ENCODE assay signal across 22 cellular contexts in genomic region chr19:14503285-14503684, GRCh38. TPM values are rescaled to one million over a fixed set of nuclear protein-coding genes. Genes with fewer than 3 reads are reported as not detected.
DNase-seq lines count a peak whose midpoint lies in the region; ATAC-seq, FAIRE-seq and TF ChIP-seq lines count a peak whose summit lies in the region.
"Had no signal": no experiment of that assay in that cellular context is flagged by ENCODE, and none has a peak within 500 bp of the region (broad histone marks: within the 10 kb centered on the region; RNA-seq: fewer than 3 reads in every experiment).

No MANE protein-coding gene starts in this region.

- no peaks in the 10 kb centered on the region for H3K36me3 ChIP-seq in HepG2 (replicated peaks in 1 of 2; ENCODE audit: control insufficient read depth in 1 of 2, insufficient read depth in 2 of 2, low read length in 2 of 2)
- no peaks in the 10 kb centered on the region for H3K36me3 ChIP-seq in right lobe of liver
- no peaks in the 10 kb centered on the region for H3K36me3 ChIP-seq in pancreas
- H3K36me3 ChIP-seq: BLaER1 had no signal

- peak overlapping the region; percentile 16 for H3K27ac Mint-ChIP-seq in endothelial cell (ENCODE audit: unreplicated experiment)
- H3K27ac Mint-ChIP-seq in type B pancreatic cell = peak overlapping the region; percentile 100

- H2AFZ ChIP-seq in HepG2 (ENCODE audit: low read length) = no peak overlapping the region

- H3K9ac ChIP-seq in HepG2 (ENCODE audit: insufficient read depth, low read depth, low read length) = no peak overlapping the region
- H3K9ac ChIP-seq: BLaER1 had no signal

- WGBS in HepG2 (ENCODE audit: low lambda C conversion rate) = 35% methylated on average over 1 of the region's 1 CpG
- WGBS in right lobe of liver (ENCODE audit: insufficient coverage, low coverage, low lambda C conversion rate, missing lambda C conversion rate) = 69% methylated on average over 1 of the region's 1 CpG
- 47 to 53% methylated on average over 1 of the region's 1 CpG for whole genome bisulfite sequencing in pancreas, 2 donors

- intact Hi-C loops in HepG2 (cut with micrococcal nuclease; ENCODE audit: unreplicated experiment) (no loop called here), right lobe of liver (cut with DNase I) (loop anchor here in 1 of 2 donors (10.0 kb wide), 1 partner anchor 52 kb away; no protein-coding TSS in a partner anchor), pancreas (cut with DNase I) (no loop called here)

- POLR2A ChIA-PET in HepG2 (lab: Yijun Ruan, JAX) (interaction anchor here (1.3 to 1.7 kb wide), 3 partner anchors 10 to 51 kb away, joined by 3 to 11 read pairs (median 8); partner anchors contain the start of gene DNAJB1), RWPE1 (lab: Yijun Ruan, JAX; ENCODE audit: low non-redundant PET) (no interaction called here)

- DNase-seq in HepG2 (ENCODE audit: low spot score) = no peak
- DNase-seq in right lobe of liver = no peak
- DNase-seq in RWPE1 (ENCODE audit: low spot score) = no peak
- no peak for DNase-seq in endothelial cell (ENCODE audit: low spot score)
- no peak for DNase-seq in type B pancreatic cell (ENCODE audit: extremely low spot score, unreplicated experiment)
- no peak for DNase-seq in cerebellum (ENCODE audit: low spot score)
- DNase-seq in pancreas = no peak
- DNase-seq: DMS79 treated with DMSO at 0.1 percent for 48 hours, H7, MM.1S, NCI-H1092, NCI-H1436 treated with DMSO at 0.1 percent for 48 hours, NCI-H2029 treated with DMSO at 0.1 percent for 48 hours, NCI-H446 treated with DMSO at 0.1 percent for 48 hours, NCI-H69, SHP77 treated with DMSO at 0.1 percent for 48 hours had no signal

- 0 out of 2 replicates have a peak overlapping the region, but pooled peaks have one; percentile 16 for H3K4me2 ChIP-seq in HepG2 (ENCODE audit: low read depth, low read length)
- H3K4me2 ChIP-seq: BLaER1 had no signal

- TF ChIP-seq RAD21 in HepG2 (CRISPR knock-in tag; IDR thresholded peaks at IDR 0.05) = no peak

- CTCF ChIA-PET in HepG2 (lab: Yijun Ruan, JAX; ENCODE audit: low intra/inter-chr PET ratio, low total read pairs) = no interaction called here
- CTCF ChIA-PET in RWPE1 (lab: Yijun Ruan, JAX) = no interaction called here

- no peaks in the 10 kb centered on the region for H4K20me1 ChIP-seq in HepG2 (ENCODE audit: insufficient read depth, low read length)
- H4K20me1 ChIP-seq: BLaER1 had no signal

- H3K4me3 Mint-ChIP-seq in endothelial cell (ENCODE audit: unreplicated experiment) = no peak overlapping the region
- H3K4me3 Mint-ChIP-seq in type B pancreatic cell = no peak overlapping the region

- FAIRE-seq in HepG2 (lab: Jason Lieb, UNC) (no peak), pancreas (lab: Jason Lieb, UNC) (no peak)
- FAIRE-seq: A204.1 had no signal

- TF ChIP-seq EP300 in HepG2 (IDR thresholded peaks at IDR 0.05; ENCODE audit: low read depth in 2 of 2, low read length in 2 of 2) (no peak), HepG2 (CRISPR knock-in tag; IDR thresholded peaks at IDR 0.05; ENCODE audit: borderline replicate concordance) (no peak)

- TF ChIP-seq CTCF in HepG2 (CRISPR knock-in tag; IDR thresholded peaks at IDR 0.05) (no peak), right lobe of liver (IDR thresholded peaks at IDR 0.05) (no peak), RWPE1 (conservative IDR thresholded peaks at IDR 0.05; ENCODE audit: low read depth) (no peak), endothelial cell (IDR thresholded peaks at IDR 0.05; ENCODE audit: unreplicated experiment) (no peak), type B pancreatic cell (conservative IDR thresholded peaks at IDR 0.05) (no peak), pancreas (IDR thresholded peaks at IDR 0.05) (no peak)

- H3K4me1 ChIP-seq in HepG2 (ENCODE audit: insufficient read depth, low read length) = peaks cover 66% of the 10 kb centered on the region
- H3K4me1 ChIP-seq in right lobe of liver = peaks cover 0 to 23% (median 7%) of the 10 kb centered on the region in 4 donors
- no peaks in the 10 kb centered on the region for H3K4me1 ChIP-seq in pancreas

- H3K27ac ChIP-seq in HepG2 (ENCODE audit: extremely low read length, insufficient read depth, low read length) (no peak overlapping the region), right lobe of liver (peak overlapping the region in 1 of 3 donors; percentile 21), RWPE1 (peak overlapping the region; percentile 100), pancreas (no peak overlapping the region)
- H3K27ac ChIP-seq: BLaER1, HL-60 had no signal

- H3K9me3 Mint-ChIP-seq in endothelial cell (ENCODE audit: unreplicated experiment) (no peaks in the 10 kb centered on the region), type B pancreatic cell (no peaks in the 10 kb centered on the region)

- H3K9me3 ChIP-seq in HepG2 (ENCODE audit: low read length) = no peaks in the 10 kb centered on the region
- H3K9me3 ChIP-seq in right lobe of liver = no peaks in the 10 kb centered on the region
- H3K9me3 ChIP-seq in pancreas = no peaks in the 10 kb centered on the region
- H3K9me3 ChIP-seq: BLaER1 had no signal

- no peak for ATAC-seq in HepG2
- no peak for ATAC-seq in right lobe of liver
- ATAC-seq in GM19023 (IDR thresholded peaks at IDR 0.05; ENCODE audit: unreplicated experiment) = no peak
- no peak for ATAC-seq in pancreas
- ATAC-seq: SK-N-SH treated with all-trans-retinoic acid at 6 μM for 48 hours had no signal

- no peak overlapping the region for H3K4me3 ChIP-seq in HepG2 (replicated peaks in 1 of 3; ENCODE audit: insufficient read depth in 1 of 3, low read depth in 2 of 3, low read length in 3 of 3)
- no peak overlapping the region for H3K4me3 ChIP-seq in right lobe of liver
- H3K4me3 ChIP-seq in pancreas = no peak overlapping the region
- H3K4me3 ChIP-seq: BLaER1 had no signal

- H3K27me3 ChIP-seq in HepG2 (ENCODE audit: control insufficient read depth in 1 of 2, insufficient read depth in 2 of 2, low read length in 2 of 2) (no peaks in the 10 kb centered on the region), right lobe of liver (no peaks in the 10 kb centered on the region), pancreas (no peaks in the 10 kb centered on the region)
- H3K27me3 ChIP-seq: BLaER1 had no signal

- in situ Hi-C loops in HepG2 (cut with HindIII; ENCODE audit: extremely low pct_ligation_motif_present, low pct_unique_long_range_greater_than_20kb) = loop anchor here (5.0 kb wide), 1 partner anchor 44 kb away; no protein-coding TSS in a partner anchor

- no peak for TF ChIP-seq POLR2A in HepG2 (IDR thresholded peaks at IDR 0.05; ENCODE audit: insufficient read depth in 1 of 2, low read depth in 2 of 2, low read length in 2 of 2)
- TF ChIP-seq POLR2A in right lobe of liver (IDR thresholded peaks at IDR 0.05) = no peak

- no peaks in the 10 kb centered on the region for H3K79me2 ChIP-seq in HepG2 (ENCODE audit: insufficient read depth, low read length)

- no peaks in the 10 kb centered on the region for H3K36me3 Mint-ChIP-seq in endothelial cell (ENCODE audit: low read depth, unreplicated experiment)
- H3K36me3 Mint-ChIP-seq in type B pancreatic cell = no peaks in the 10 kb centered on the region

- BruUV-seq in HepG2 (replicated peaks; lab: Mats Ljungman, UMichigan) = no TSS peak

- H3K27me3 Mint-ChIP-seq in endothelial cell (ENCODE audit: unreplicated experiment) (peaks cover 3% of the 10 kb centered on the region), type B pancreatic cell (peaks cover 3% of the 10 kb centered on the region)

- no peaks in the 10 kb centered on the region for H3K4me1 Mint-ChIP-seq in endothelial cell (ENCODE audit: unreplicated experiment)
- peaks cover 15% of the 10 kb centered on the region for H3K4me1 Mint-ChIP-seq in type B pancreatic cell (ENCODE audit: unreplicated experiment)

RNA-seq across cellular contexts. Expression of gene GIPC1, which starts 7.4 kb away (rescaled TPM):
- 44.3 and 48.1 TPM in 2 replicates for total RNA-seq in HepG2 (2016; rRNA removed; fragmentation: Illumina TruSeq; extraction: Trizol)
- total RNA-seq in HepG2 (2016; cell fraction: cytosol; rRNA removed; fragmentation: Illumina TruSeq; extraction: Trizol; ENCODE audit: low read depth) = 24.7 and 30.5 TPM in 2 replicates
- 46.7 and 53.0 TPM in 2 replicates for total RNA-seq in HepG2 (2016; cell fraction: insoluble cytoplasmic fraction; rRNA removed; fragmentation: Illumina TruSeq; extraction: Trizol)
- total RNA-seq in HepG2 (2016; cell fraction: membrane; rRNA removed; fragmentation: Illumina TruSeq; extraction: Trizol) = 34.5 and 47.8 TPM in 2 replicates
- total RNA-seq in HepG2 (2016; cell fraction: nucleus; rRNA removed; fragmentation: Illumina TruSeq; extraction: Trizol) = 19.0 and 25.5 TPM in 2 replicates
- polyA plus RNA-seq in HepG2 (2011; rRNA removed) = 27.1 and 32.8 TPM in 2 replicates
- polyA plus RNA-seq in HepG2 (2011; cell fraction: cytosol; rRNA removed) = 26.8 and 37.9 TPM in 2 replicates
- 27.4 and 33.0 TPM in 2 replicates for polyA plus RNA-seq in HepG2 (2011; cell fraction: nucleus; rRNA removed)
- 13.4 and 20.7 TPM in 2 replicates for polyA plus RNA-seq in HepG2 (2012)
- polyA plus RNA-seq in HepG2 (2016; cell fraction: cytosol; fragmentation: Illumina TruSeq; extraction: Trizol; ENCODE audit: low read depth) = 24.6 and 33.2 TPM in 2 replicates
- polyA plus RNA-seq in HepG2 (2016; cell fraction: insoluble cytoplasmic fraction; fragmentation: Illumina TruSeq; extraction: Trizol; ENCODE audit: low read depth) = 49.5 and 56.2 TPM in 2 replicates
- 38.6 and 41.5 TPM in 2 replicates for polyA plus RNA-seq in HepG2 (2016; cell fraction: membrane; fragmentation: Illumina TruSeq; extraction: Trizol; ENCODE audit: low read depth)
- 48.3 and 51.4 TPM in 2 replicates for polyA plus RNA-seq in HepG2 (2016; cell fraction: nucleus; fragmentation: Illumina TruSeq; extraction: Trizol; ENCODE audit: insufficient read depth, low read depth)
- polyA minus RNA-seq in HepG2 (2011; rRNA and poly(A)+ RNA removed; ENCODE audit: low replicate concordance) = 30.0 and 63.8 TPM in 2 replicates
- 17.9 and 20.6 TPM in 2 replicates for polyA minus RNA-seq in HepG2 (2011; cell fraction: cytosol; rRNA and poly(A)+ RNA removed)
- polyA minus RNA-seq in HepG2 (2011; cell fraction: nucleus; rRNA and poly(A)+ RNA removed) = 9.7 and 11.3 TPM in 2 replicates
- 10 to 100 TPM; 25.2 to 63.5 (median 29.8) TPM for total RNA-seq in right lobe of liver
- total RNA-seq in endothelial cell (ENCODE audit: unreplicated experiment) = 106 TPM
- total RNA-seq in type B pancreatic cell (ENCODE audit: low replicate concordance) = 123 and 308 TPM in 2 replicates
- total RNA-seq in cerebellum = 25.8 TPM
- 10 to 100 TPM; 19.0 to 34.0 (median 22.4) TPM for total RNA-seq in pancreas
- polyA plus RNA-seq in pancreas = 10 to 100 TPM; 53.0 to 53.1 TPM

RNA-seq across cellular contexts. Expression of gene DNAJB1, which starts 14.9 kb away (rescaled TPM):
- 87.5 and 101 TPM in 2 replicates for total RNA-seq in HepG2 (2016; rRNA removed; fragmentation: Illumina TruSeq; extraction: Trizol)
- total RNA-seq in HepG2 (2016; cell fraction: cytosol; rRNA removed; fragmentation: Illumina TruSeq; extraction: Trizol; ENCODE audit: low read depth) = 43.8 and 48.3 TPM in 2 replicates
- total RNA-seq in HepG2 (2016; cell fraction: insoluble cytoplasmic fraction; rRNA removed; fragmentation: Illumina TruSeq; extraction: Trizol) = 87.7 and 97.3 TPM in 2 replicates
- total RNA-seq in HepG2 (2016; cell fraction: membrane; rRNA removed; fragmentation: Illumina TruSeq; extraction: Trizol) = 100 and 105 TPM in 2 replicates
- total RNA-seq in HepG2 (2016; cell fraction: nucleus; rRNA removed; fragmentation: Illumina TruSeq; extraction: Trizol) = 40.6 and 45.4 TPM in 2 replicates
- 97.3 and 108 TPM in 2 replicates for polyA plus RNA-seq in HepG2 (2011; rRNA removed)
- polyA plus RNA-seq in HepG2 (2011; cell fraction: cytosol; rRNA removed) = 90.1 and 116 TPM in 2 replicates
- 41.8 and 55.7 TPM in 2 replicates for polyA plus RNA-seq in HepG2 (2011; cell fraction: nucleus; rRNA removed)
- polyA plus RNA-seq in HepG2 (2012) = 45.3 and 99.6 TPM in 2 replicates
- polyA plus RNA-seq in HepG2 (2016; cell fraction: cytosol; fragmentation: Illumina TruSeq; extraction: Trizol; ENCODE audit: low read depth) = 43.8 and 48.0 TPM in 2 replicates
- 139 and 144 TPM in 2 replicates for polyA plus RNA-seq in HepG2 (2016; cell fraction: insoluble cytoplasmic fraction; fragmentation: Illumina TruSeq; extraction: Trizol; ENCODE audit: low read depth)
- polyA plus RNA-seq in HepG2 (2016; cell fraction: membrane; fragmentation: Illumina TruSeq; extraction: Trizol; ENCODE audit: low read depth) = 72.7 and 75.0 TPM in 2 replicates
- polyA plus RNA-seq in HepG2 (2016; cell fraction: nucleus; fragmentation: Illumina TruSeq; extraction: Trizol; ENCODE audit: insufficient read depth, low read depth) = 76.4 and 83.8 TPM in 2 replicates
- 94.0 and 151 TPM in 2 replicates for polyA minus RNA-seq in HepG2 (2011; rRNA and poly(A)+ RNA removed; ENCODE audit: low replicate concordance)
- polyA minus RNA-seq in HepG2 (2011; cell fraction: cytosol; rRNA and poly(A)+ RNA removed) = 34.2 and 35.4 TPM in 2 replicates
- 42.7 and 47.7 TPM in 2 replicates for polyA minus RNA-seq in HepG2 (2011; cell fraction: nucleus; rRNA and poly(A)+ RNA removed)
- total RNA-seq in right lobe of liver = 10 to 100 TPM; 35.7 to 76.8 (median 52.1) TPM
- 45.7 TPM for total RNA-seq in endothelial cell (ENCODE audit: unreplicated experiment)
- total RNA-seq in type B pancreatic cell (ENCODE audit: low replicate concordance) = 142 and 277 TPM in 2 replicates
- total RNA-seq in cerebellum = 26.3 TPM
- 10 to 100 TPM; 22.7 to 63.0 (median 29.3) TPM for total RNA-seq in pancreas
- 10 to 100 TPM; 22.4 to 39.6 TPM for polyA plus RNA-seq in pancreas

RNA-seq across cellular contexts. Expression of gene TECR, which starts 26.1 kb away (rescaled TPM):
- total RNA-seq in HepG2 (2016; rRNA removed; fragmentation: Illumina TruSeq; extraction: Trizol) = 25.9 and 54.9 TPM in 2 replicates
- 25.1 and 26.1 TPM in 2 replicates for total RNA-seq in HepG2 (2016; cell fraction: cytosol; rRNA removed; fragmentation: Illumina TruSeq; extraction: Trizol; ENCODE audit: low read depth)
- total RNA-seq in HepG2 (2016; cell fraction: insoluble cytoplasmic fraction; rRNA removed; fragmentation: Illumina TruSeq; extraction: Trizol) = 24.8 and 55.4 TPM in 2 replicates
- total RNA-seq in HepG2 (2016; cell fraction: membrane; rRNA removed; fragmentation: Illumina TruSeq; extraction: Trizol) = 23.9 and 26.8 TPM in 2 replicates
- 68.9 and 76.1 TPM in 2 replicates for total RNA-seq in HepG2 (2016; cell fraction: nucleus; rRNA removed; fragmentation: Illumina TruSeq; extraction: Trizol)
- 121 and 137 TPM in 2 replicates for polyA plus RNA-seq in HepG2 (2011; rRNA removed)
- polyA plus RNA-seq in HepG2 (2011; cell fraction: cytosol; rRNA removed) = 131 and 134 TPM in 2 replicates
- 178 and 205 TPM in 2 replicates for polyA plus RNA-seq in HepG2 (2011; cell fraction: nucleus; rRNA removed)
- 94.0 and 122 TPM in 2 replicates for polyA plus RNA-seq in HepG2 (2012)
- polyA plus RNA-seq in HepG2 (2016; cell fraction: cytosol; fragmentation: Illumina TruSeq; extraction: Trizol; ENCODE audit: low read depth) = 70.2 and 77.8 TPM in 2 replicates
- polyA plus RNA-seq in HepG2 (2016; cell fraction: insoluble cytoplasmic fraction; fragmentation: Illumina TruSeq; extraction: Trizol; ENCODE audit: low read depth) = 52.7 and 78.7 TPM in 2 replicates
- 63.3 and 69.9 TPM in 2 replicates for polyA plus RNA-seq in HepG2 (2016; cell fraction: membrane; fragmentation: Illumina TruSeq; extraction: Trizol; ENCODE audit: low read depth)
- polyA plus RNA-seq in HepG2 (2016; cell fraction: nucleus; fragmentation: Illumina TruSeq; extraction: Trizol; ENCODE audit: insufficient read depth, low read depth) = 231 and 244 TPM in 2 replicates
- 243 and 582 TPM in 2 replicates for polyA minus RNA-seq in HepG2 (2011; rRNA and poly(A)+ RNA removed; ENCODE audit: low replicate concordance)
- 99.1 and 118 TPM in 2 replicates for polyA minus RNA-seq in HepG2 (2011; cell fraction: cytosol; rRNA and poly(A)+ RNA removed)
- polyA minus RNA-seq in HepG2 (2011; cell fraction: nucleus; rRNA and poly(A)+ RNA removed) = 62.2 and 64.2 TPM in 2 replicates
- total RNA-seq in right lobe of liver = 10 to 100 TPM; 37.9 to 99.0 (median 77.0) TPM
- 116 TPM for total RNA-seq in endothelial cell (ENCODE audit: unreplicated experiment)
- 171 and 240 TPM in 2 replicates for total RNA-seq in type B pancreatic cell (ENCODE audit: low replicate concordance)
- 15.7 TPM for total RNA-seq in cerebellum
- total RNA-seq in pancreas = 10 to 100 TPM; 41.8 to 68.5 (median 50.8) TPM
- polyA plus RNA-seq in pancreas = 100 to 1,000 TPM; 115 to 129 TPM

RNA-seq across cellular contexts. Expression of gene PTGER1, which starts 28.1 kb away (rescaled TPM):
- total RNA-seq in HepG2 (2016; rRNA removed; fragmentation: Illumina TruSeq; extraction: Trizol) = not detected in 2 replicates
- total RNA-seq in HepG2 (2016; cell fraction: cytosol; rRNA removed; fragmentation: Illumina TruSeq; extraction: Trizol; ENCODE audit: low read depth) = 0.18 TPM in 1 of 2 replicates, not detected in the other
- total RNA-seq in HepG2 (2016; cell fraction: insoluble cytoplasmic fraction; rRNA removed; fragmentation: Illumina TruSeq; extraction: Trizol) = not detected in 2 replicates
- 0.14 and 0.15 TPM in 2 replicates for total RNA-seq in HepG2 (2016; cell fraction: membrane; rRNA removed; fragmentation: Illumina TruSeq; extraction: Trizol)
- not detected in 2 replicates for total RNA-seq in HepG2 (2016; cell fraction: nucleus; rRNA removed; fragmentation: Illumina TruSeq; extraction: Trizol)
- polyA plus RNA-seq in HepG2 (2011; rRNA removed) = 0.13 and 0.24 TPM in 2 replicates
- polyA plus RNA-seq in HepG2 (2011; cell fraction: cytosol; rRNA removed) = 0.14 and 0.27 TPM in 2 replicates
- 0.14 and 0.21 TPM in 2 replicates for polyA plus RNA-seq in HepG2 (2011; cell fraction: nucleus; rRNA removed)
- not detected in 2 replicates for polyA plus RNA-seq in HepG2 (2012)
- polyA plus RNA-seq in HepG2 (2016; cell fraction: cytosol; fragmentation: Illumina TruSeq; extraction: Trizol; ENCODE audit: low read depth) = 0.09 TPM in 1 of 2 replicates, not detected in the other
- not detected in 2 replicates for polyA plus RNA-seq in HepG2 (2016; cell fraction: insoluble cytoplasmic fraction; fragmentation: Illumina TruSeq; extraction: Trizol; ENCODE audit: low read depth)
- polyA plus RNA-seq in HepG2 (2016; cell fraction: membrane; fragmentation: Illumina TruSeq; extraction: Trizol; ENCODE audit: low read depth) = not detected in 2 replicates
- 0.44 TPM in 1 of 2 replicates, not detected in the other for polyA plus RNA-seq in HepG2 (2016; cell fraction: nucleus; fragmentation: Illumina TruSeq; extraction: Trizol; ENCODE audit: insufficient read depth, low read depth)
- 0.24 TPM in 1 of 2 replicates, not detected in the other for polyA minus RNA-seq in HepG2 (2011; rRNA and poly(A)+ RNA removed; ENCODE audit: low replicate concordance)
- not detected in 2 replicates for polyA minus RNA-seq in HepG2 (2011; cell fraction: cytosol; rRNA and poly(A)+ RNA removed)
- not detected in 2 replicates for polyA minus RNA-seq in HepG2 (2011; cell fraction: nucleus; rRNA and poly(A)+ RNA removed)
- under 1 TPM in 4 of 6 experiments, not detected in 2; 0.16 to 0.32 (median 0.29) TPM for total RNA-seq in right lobe of liver
- 0.31 TPM for total RNA-seq in endothelial cell (ENCODE audit: unreplicated experiment)
- total RNA-seq in type B pancreatic cell (ENCODE audit: low replicate concordance) = 0.56 and 1.0 TPM in 2 replicates
- 0.27 TPM for total RNA-seq in cerebellum
- under 1 TPM in 5 of 6 donors, not detected in 1; 0.12 to 0.58 (median 0.22) TPM for total RNA-seq in pancreas
- under 1 TPM; 0.31 to 0.61 TPM for polyA plus RNA-seq in pancreas
- total RNA-seq: LHCN-M2 had no signal
